Comparison of ENCODE assay signal across 8 cellular contexts in genomic region chr5:73591698-73592501, GRCh38. TPM values are rescaled to one million over a fixed set of nuclear protein-coding genes. Genes with fewer than 3 reads are reported as not detected.
DNase-seq lines count a peak whose midpoint lies in the region; ATAC-seq, FAIRE-seq and TF ChIP-seq lines count a peak whose summit lies in the region.
"Had no signal": no experiment of that assay in that cellular context is flagged by ENCODE, and none has a peak within 500 bp of the region (broad histone marks: within the 10 kb centered on the region; RNA-seq: fewer than 3 reads in every experiment).

No MANE protein-coding gene starts in this region.

- no peak for FAIRE-seq in pancreas (lab: Jason Lieb, UNC)

- H3K27ac Mint-ChIP-seq in natural killer cell (no peak overlapping the region), glutamatergic neuron (ENCODE audit: unreplicated experiment) (no peak overlapping the region)
- H3K27ac Mint-ChIP-seq: activated naive CD4-positive, alpha-beta T cell treated with anti-CD3 and anti-CD28 coated beads, Interleukin-2, amount 10 ng/mL, durations not matched to agents 7 days and 5 days had no signal

- H3K27me3 ChIP-seq in brain microvascular endothelial cell (replicated peaks) (no peaks in the 10 kb centered on the region), pancreas (no peaks in the 10 kb centered on the region)

- peak in 3 of 4 donors; percentile 21 to 36 (median 22) for ATAC-seq in pancreas
- ATAC-seq in natural killer cell = no peak
- no peak for ATAC-seq in HG03457 (IDR thresholded peaks at IDR 0.05; ENCODE audit: unreplicated experiment)

- H3K27ac ChIP-seq in brain microvascular endothelial cell (peak overlapping the region; percentile 21), pancreas (no peak overlapping the region)

- H3K9me3 ChIP-seq in pancreas = no peaks in the 10 kb centered on the region

- H3K9me3 Mint-ChIP-seq in natural killer cell (no peaks in the 10 kb centered on the region), glutamatergic neuron (ENCODE audit: unreplicated experiment) (no peaks in the 10 kb centered on the region)
- H3K9me3 Mint-ChIP-seq: activated naive CD4-positive, alpha-beta T cell treated with anti-CD3 and anti-CD28 coated beads, Interleukin-2, amount 10 ng/mL, durations not matched to agents 7 days and 5 days had no signal

- H3K27me3 Mint-ChIP-seq in natural killer cell (ENCODE audit: low read depth in 2 of 2) (no peaks in the 10 kb centered on the region), glutamatergic neuron (ENCODE audit: unreplicated experiment) (no peaks in the 10 kb centered on the region)
- H3K27me3 Mint-ChIP-seq: activated naive CD4-positive, alpha-beta T cell treated with anti-CD3 and anti-CD28 coated beads, Interleukin-2, amount 10 ng/mL, durations not matched to agents 7 days and 5 days had no signal

- intact Hi-C loops in pancreas (cut with DNase I) = loop anchor here in 1 of 3 donors (5.0 kb wide), 1 partner anchor 200 kb away; no protein-coding TSS in a partner anchor
- intact Hi-C loops in natural killer cell (cut with micrococcal nuclease) = loop anchor here (1.0 kb wide), 1 partner anchor 200 kb away; no protein-coding TSS in a partner anchor

- H3K4me3 Mint-ChIP-seq in natural killer cell (no peak overlapping the region), glutamatergic neuron (ENCODE audit: unreplicated experiment) (no peak overlapping the region)
- H3K4me3 Mint-ChIP-seq: activated naive CD4-positive, alpha-beta T cell treated with anti-CD3 and anti-CD28 coated beads, Interleukin-2, amount 10 ng/mL, durations not matched to agents 7 days and 5 days had no signal

- no peaks in the 10 kb centered on the region for H3K4me1 ChIP-seq in pancreas

- H3K36me3 Mint-ChIP-seq in natural killer cell = no peaks in the 10 kb centered on the region
- no peaks in the 10 kb centered on the region for H3K36me3 Mint-ChIP-seq in glutamatergic neuron (ENCODE audit: unreplicated experiment)
- H3K36me3 Mint-ChIP-seq: activated naive CD4-positive, alpha-beta T cell treated with anti-CD3 and anti-CD28 coated beads, Interleukin-2, amount 10 ng/mL, durations not matched to agents 7 days and 5 days had no signal

- DNase-seq in EL (peak; percentile 69), M059J (ENCODE audit: low read depth) (peak; percentile 92), brain microvascular endothelial cell (peak; percentile 26), pancreas (no peak), natural killer cell (no peak), glutamatergic neuron (no peak)

- H3K4me3 ChIP-seq in brain microvascular endothelial cell (ENCODE audit: low read depth, low read length) (no peak overlapping the region), pancreas (no peak overlapping the region)

- in situ Hi-C loops in brain microvascular endothelial cell (cut with HindIII; ENCODE audit: low pct_ligation_motif_present, low sequenced_read_pairs) = loop anchor here (25.0 kb wide), 1 partner anchor 195 kb away; no protein-coding TSS in a partner anchor

- H3K4me1 Mint-ChIP-seq in natural killer cell (no peaks in the 10 kb centered on the region), glutamatergic neuron (ENCODE audit: low read depth, unreplicated experiment) (no peaks in the 10 kb centered on the region)
- H3K4me1 Mint-ChIP-seq: activated naive CD4-positive, alpha-beta T cell treated with anti-CD3 and anti-CD28 coated beads, Interleukin-2, amount 10 ng/mL, durations not matched to agents 7 days and 5 days had no signal

- no peak for TF ChIP-seq CTCF in brain microvascular endothelial cell (IDR thresholded peaks at IDR 0.05; ENCODE audit: low read depth, low read length, missing control alignments)
- TF ChIP-seq CTCF in pancreas (IDR thresholded peaks at IDR 0.05) = no peak
- no peak for TF ChIP-seq CTCF in natural killer cell (IDR thresholded peaks at IDR 0.05)
- TF ChIP-seq CTCF in glutamatergic neuron (IDR thresholded peaks at IDR 0.05; ENCODE audit: partially characterized antibody, unreplicated experiment) = no peak

- WGBS in pancreas, 2 donors = 43 to 56% methylated on average over 4 of the region's 4 CpGs

- H3K36me3 ChIP-seq in brain microvascular endothelial cell (replicated peaks) = no peaks in the 10 kb centered on the region
- H3K36me3 ChIP-seq in pancreas = no peaks in the 10 kb centered on the region

RNA-seq across cellular contexts. Expression of gene UTP15, which starts 26.4 kb away (rescaled TPM):
- 16.6 and 19.5 TPM in 2 replicates for total RNA-seq in M059J (2014; rRNA removed; shearing (Covaris generic))
- total RNA-seq in pancreas = 1 to 10 TPM; 3.0 to 8.2 (median 6.9) TPM
- 1 to 10 TPM; 1.9 to 4.5 TPM for polyA plus RNA-seq in pancreas
- 10 to 100 TPM; 33.0 to 46.5 (median 40.9) TPM for total RNA-seq in natural killer cell
- 19.4 TPM for total RNA-seq in glutamatergic neuron (ENCODE audit: unreplicated experiment)

RNA-seq across cellular contexts. Expression of gene ANKRA2, which starts 26.5 kb away (rescaled TPM):
- 9.8 and 17.9 TPM in 2 replicates for total RNA-seq in M059J (2014; rRNA removed; shearing (Covaris generic))
- 10 to 100 TPM in 2 of 6 donors, 1 to 10 TPM in 4; 6.9 to 15.7 (median 9.6) TPM for total RNA-seq in pancreas
- 10 to 100 TPM; 10.6 to 20.4 TPM for polyA plus RNA-seq in pancreas
- total RNA-seq in natural killer cell = 10 to 100 TPM; 37.4 to 44.4 (median 41.9) TPM
- total RNA-seq in glutamatergic neuron (ENCODE audit: unreplicated experiment) = 18.8 TPM

RNA-seq across cellular contexts. Expression of gene ARHGEF28, which starts 34.1 kb away (rescaled TPM):
- 7.1 and 12.0 TPM in 2 replicates for total RNA-seq in M059J (2014; rRNA removed; shearing (Covaris generic))
- total RNA-seq in pancreas (10 to 100 TPM; 18.2 to 36.2 (median 27.9) TPM), natural killer cell (1 to 10 TPM; 2.3 to 7.1 (median 5.8) TPM), glutamatergic neuron (ENCODE audit: unreplicated experiment) (0.47 TPM)
- 10 to 100 TPM; 14.9 to 20.3 TPM for polyA plus RNA-seq in pancreas

Comparison
In these comparisons a context has a peak if more than half of its experiments do, and no peak if none do; other contexts are left out.
1. DNase-seq: peak in EL (single experiment), M059J (single experiment) and brain microvascular endothelial cell (single experiment); none in pancreas (0 of 6), natural killer cell (single experiment) and glutamatergic neuron (single experiment).
2. ATAC-seq: peak in pancreas (3 of 4); none in natural killer cell (0 of 3) and HG03457 (single experiment).